9 cellular contexts compared by ENCODE assay signal in genomic region chr19:48415395-48415794, GRCh38. TPM values are rescaled to one million over a fixed set of nuclear protein-coding genes. Genes with fewer than 3 reads are reported as not detected.
A peak's percentile ranks its signal among the peaks of the same experiment; 100 is the strongest.
DNase-seq lines count a peak whose midpoint lies in the region; ATAC-seq and TF ChIP-seq lines count a peak whose summit lies in the region.
"Had no signal": no experiment of that assay in that cellular context is flagged by ENCODE, and none has a peak within 500 bp of the region (broad histone marks: within the 10 kb centered on the region; RNA-seq: fewer than 3 reads in every experiment).

No MANE protein-coding gene starts in this region.

- no peaks in the 10 kb centered on the region for H3K4me1 ChIP-seq in foreskin keratinocyte

- peak; percentile 73 for DNase-seq in GM10266 (ENCODE audit: extremely low spot score)
- DNase-seq in NOMO-1 treated with dmso at 0.1 percent for 144 hours (lab: John Stamatoyannopoulos, UW; ENCODE audit: unreplicated experiment) = peak; percentile 28
- peak; percentile 83 to 84 for DNase-seq in activated T-cell treated with anti-CD3 and anti-CD28 coated beads, Interleukin-2, amount 50 U/mL, for 72 hours
- peak in 1 of 2 donors; percentile 56 for DNase-seq in foreskin keratinocyte
- peak; percentile 72 for DNase-seq in renal cortical epithelial cell (ENCODE audit: low read depth)

- H3K27ac Mint-ChIP-seq in activated T-cell treated with anti-CD3 and anti-CD28 coated beads, Interleukin-2, amount 50 U/mL, for 72 hours = no peak overlapping the region

- peaks cover 15% of the 10 kb centered on the region for H3K27me3 Mint-ChIP-seq in activated T-cell treated with anti-CD3 and anti-CD28 coated beads, Interleukin-2, amount 50 U/mL, for 72 hours (ENCODE audit: low read depth)

- H3K27me3 ChIP-seq in foreskin keratinocyte = peaks cover 8% of the 10 kb centered on the region

- ATAC-seq in activated T-cell treated with anti-CD3 and anti-CD28 coated beads, Interleukin-2, amount 50 U/mL, for 72 hours (replicated peaks in 1 of 2) = peak; percentile 58 to 65
- ATAC-seq in foreskin keratinocyte (peak; percentile 67), HG02840 (IDR thresholded peaks at IDR 0.05; ENCODE audit: low FRiP score, unreplicated experiment) (no peak), GM18502 (IDR thresholded peaks at IDR 0.05; ENCODE audit: poor library complexity, unreplicated experiment) (no peak), GM21619 (IDR thresholded peaks at IDR 0.05; ENCODE audit: unreplicated experiment) (no peak)

- peaks cover 36% of the 10 kb centered on the region for H3K4me1 Mint-ChIP-seq in activated T-cell treated with anti-CD3 and anti-CD28 coated beads, Interleukin-2, amount 50 U/mL, for 72 hours (ENCODE audit: low read depth)

- TF ChIP-seq CTCF in GM10266 (IDR thresholded peaks at IDR 0.05; ENCODE audit: control insufficient read depth, insufficient read depth, low read depth, missing control alignments) (no peak), foreskin keratinocyte (conservative IDR thresholded peaks at IDR 0.05) (no peak)

- peak overlapping the region; percentile 80 to 87 for H3K4me3 Mint-ChIP-seq in activated T-cell treated with anti-CD3 and anti-CD28 coated beads, Interleukin-2, amount 50 U/mL, for 72 hours

- H3K9me3 Mint-ChIP-seq in activated T-cell treated with anti-CD3 and anti-CD28 coated beads, Interleukin-2, amount 50 U/mL, for 72 hours = no peaks in the 10 kb centered on the region
- H3K9me3 Mint-ChIP-seq: neural crest cell had no signal

- no peaks in the 10 kb centered on the region for H3K36me3 Mint-ChIP-seq in activated T-cell treated with anti-CD3 and anti-CD28 coated beads, Interleukin-2, amount 50 U/mL, for 72 hours (ENCODE audit: insufficient read depth in 2 of 2)

- no peak overlapping the region for H3K27ac ChIP-seq in foreskin keratinocyte

RNA-seq across cellular contexts. Expression of gene GRIN2D, which starts 21.9 kb away (rescaled TPM):
- total RNA-seq in activated T-cell treated with anti-CD3 and anti-CD28 coated beads, Interleukin-2, amount 50 U/mL, for 72 hours = under 1 TPM; 0.39 to 0.46 TPM
- 0.25 and 0.37 TPM in 2 replicates for total RNA-seq in foreskin keratinocyte
- polyA plus RNA-seq in foreskin keratinocyte = 0.26 and 0.41 TPM in 2 replicates
- 0.17 and 0.25 TPM in 2 replicates for total RNA-seq in renal cortical epithelial cell

RNA-seq across cellular contexts. Expression of gene KDELR1, which starts 24.0 kb away (rescaled TPM):
- 100 to 1,000 TPM; 101 to 103 TPM for total RNA-seq in activated T-cell treated with anti-CD3 and anti-CD28 coated beads, Interleukin-2, amount 50 U/mL, for 72 hours
- total RNA-seq in foreskin keratinocyte = 113 and 128 TPM in 2 replicates
- 213 and 216 TPM in 2 replicates for polyA plus RNA-seq in foreskin keratinocyte
- total RNA-seq in renal cortical epithelial cell = 63.7 and 116 TPM in 2 replicates

RNA-seq across cellular contexts. Expression of gene GRWD1, which starts 30.4 kb away (rescaled TPM):
- 10 to 100 TPM; 27.0 to 38.2 TPM for total RNA-seq in activated T-cell treated with anti-CD3 and anti-CD28 coated beads, Interleukin-2, amount 50 U/mL, for 72 hours
- 54.9 and 59.6 TPM in 2 replicates for total RNA-seq in foreskin keratinocyte
- polyA plus RNA-seq in foreskin keratinocyte = 43.9 and 50.7 TPM in 2 replicates
- 41.7 and 50.3 TPM in 2 replicates for total RNA-seq in renal cortical epithelial cell

RNA-seq across cellular contexts. Expression of gene KCNJ14, which starts 40.0 kb away (rescaled TPM):
- 1 to 10 TPM; 3.2 to 5.0 TPM for total RNA-seq in activated T-cell treated with anti-CD3 and anti-CD28 coated beads, Interleukin-2, amount 50 U/mL, for 72 hours
- total RNA-seq in foreskin keratinocyte (0.49 and 0.51 TPM in 2 replicates), renal cortical epithelial cell (0.35 and 1.3 TPM in 2 replicates)
- 0.28 and 0.43 TPM in 2 replicates for polyA plus RNA-seq in foreskin keratinocyte

RNA-seq across cellular contexts. Expression of gene SYNGR4, which starts 51.2 kb away (rescaled TPM):
- under 1 TPM; 0.25 to 0.34 TPM for total RNA-seq in activated T-cell treated with anti-CD3 and anti-CD28 coated beads, Interleukin-2, amount 50 U/mL, for 72 hours
- 0.11 TPM in 1 of 2 replicates, not detected in the other for total RNA-seq in foreskin keratinocyte
- not detected in 2 replicates for polyA plus RNA-seq in foreskin keratinocyte
- total RNA-seq in renal cortical epithelial cell = not detected in 2 replicates
- total RNA-seq: neural crest cell had no signal

Comparison
In these comparisons a context has a peak if more than half of its experiments do, and no peak if none do; other contexts are left out.
1. ATAC-seq: peak in activated T-cell treated with anti-CD3 and anti-CD28 coated beads, Interleukin-2, amount 50 U/mL, for 72 hours (2 of 2) and foreskin keratinocyte (single experiment); none in HG02840 (single experiment), GM18502 (single experiment) and GM21619 (single experiment).